In genomic region chr6:100906325-100906724, GRCh38 we compare ENCODE assay signal across 22 cellular contexts.
"Had no signal": no experiment of that assay in that cellular context is flagged by ENCODE, and none has a peak within 500 bp of the region (broad histone marks: within the 10 kb centered on the region; RNA-seq: fewer than 3 reads in every experiment).

No MANE protein-coding gene starts in this region.

- H3K27ac Mint-ChIP-seq: activated naive CD4-positive, alpha-beta T cell treated with anti-CD3 and anti-CD28 coated beads, Interleukin-2, amount 50 U/mL, for 24 hours; natural killer cell treated with Interleukin-12 subunit alpha and Interleukin-12 subunit beta and Interleukin-15 and Interleukin-18, amount 100 ng/mL, for 72 hours; progenitor cell of endocrine pancreas; type B pancreatic cell had no signal

- H3K36me3 Mint-ChIP-seq: activated naive CD4-positive, alpha-beta T cell treated with anti-CD3 and anti-CD28 coated beads, Interleukin-2, amount 50 U/mL, for 24 hours; natural killer cell treated with Interleukin-12 subunit alpha and Interleukin-12 subunit beta and Interleukin-15 and Interleukin-18, amount 100 ng/mL, for 72 hours; type B pancreatic cell had no signal

- H3K4me3 Mint-ChIP-seq: activated naive CD4-positive, alpha-beta T cell treated with anti-CD3 and anti-CD28 coated beads, Interleukin-2, amount 50 U/mL, for 24 hours; natural killer cell treated with Interleukin-12 subunit alpha and Interleukin-12 subunit beta and Interleukin-15 and Interleukin-18, amount 100 ng/mL, for 72 hours; type B pancreatic cell had no signal

- H3K27me3 ChIP-seq: adrenal gland, ascending aorta, brain microvascular endothelial cell, gastroesophageal sphincter had no signal

- ATAC-seq: gastroesophageal sphincter; left ventricle myocardium superior; natural killer cell treated with Interleukin-12 subunit alpha and Interleukin-12 subunit beta and Interleukin-15 and Interleukin-18, amount 100 ng/mL, for 72 hours had no signal

- H3K27me3 Mint-ChIP-seq: activated naive CD4-positive, alpha-beta T cell treated with anti-CD3 and anti-CD28 coated beads, Interleukin-2, amount 50 U/mL, for 24 hours; progenitor cell of endocrine pancreas; type B pancreatic cell had no signal

- DNase-seq: activated CD4-positive, alpha-beta T cell treated with anti-CD3 and anti-CD28 coated beads for 1 hour; activated CD4-positive, alpha-beta T cell treated with anti-CD3 and anti-CD28 coated beads, Interleukin-2, amount 50 U/mL, for 1 hour; activated gamma-delta T cell treated with Interleukin-2 at 50 U/mL for 16 hours; activated T-cell treated with anti-CD3 and anti-CD28 coated beads, Interleukin-2, amount 50 U/mL, for 1 hour; adrenal gland; brain microvascular endothelial cell; caudate nucleus; head of caudate nucleus; hypothalamus; left ventricle myocardium superior; retina; stimulated activated CD4-positive, alpha-beta T cell treated with anti-CD3 and anti-CD28 coated beads, Interleukin-4, amount 100 ng/mL, for 1 hour; stimulated activated naive CD4-positive, alpha-beta T cell treated with Interleukin-2 at 50 U/mL for 16 hours had no signal

- H3K9me3 ChIP-seq: adrenal gland, ascending aorta, gastroesophageal sphincter, thoracic aorta had no signal

- H3K4me1 Mint-ChIP-seq: activated naive CD4-positive, alpha-beta T cell treated with anti-CD3 and anti-CD28 coated beads, Interleukin-2, amount 50 U/mL, for 24 hours had no signal

- H3K36me3 ChIP-seq: adrenal gland, ascending aorta, brain microvascular endothelial cell, gastroesophageal sphincter, thoracic aorta had no signal

- H3K4me3 ChIP-seq: adrenal gland, ascending aorta, gastroesophageal sphincter, thoracic aorta had no signal

- H3K27ac ChIP-seq: adrenal gland, ascending aorta, brain microvascular endothelial cell, epithelial cell of prostate, gastroesophageal sphincter, thoracic aorta, VCaP had no signal

- H3K4me1 ChIP-seq: adrenal gland, ascending aorta, gastroesophageal sphincter had no signal

- H3K9me3 Mint-ChIP-seq: activated naive CD4-positive, alpha-beta T cell treated with anti-CD3 and anti-CD28 coated beads, Interleukin-2, amount 50 U/mL, for 24 hours; natural killer cell treated with Interleukin-12 subunit alpha and Interleukin-12 subunit beta and Interleukin-15 and Interleukin-18, amount 100 ng/mL, for 72 hours; type B pancreatic cell had no signal
